1 cellular context compared by ENCODE assay signal in genomic region chr6:157516319-157517026, GRCh38.
TF ChIP-seq lines count a peak whose summit lies in the region.

No MANE protein-coding gene starts in this region.

TF ChIP-seq in K562, 482 proteins besides CTCF, POLR2A, EP300 and RAD21 (continued from another document and continues in another):
- TF ChIP-seq, protein P1, sequence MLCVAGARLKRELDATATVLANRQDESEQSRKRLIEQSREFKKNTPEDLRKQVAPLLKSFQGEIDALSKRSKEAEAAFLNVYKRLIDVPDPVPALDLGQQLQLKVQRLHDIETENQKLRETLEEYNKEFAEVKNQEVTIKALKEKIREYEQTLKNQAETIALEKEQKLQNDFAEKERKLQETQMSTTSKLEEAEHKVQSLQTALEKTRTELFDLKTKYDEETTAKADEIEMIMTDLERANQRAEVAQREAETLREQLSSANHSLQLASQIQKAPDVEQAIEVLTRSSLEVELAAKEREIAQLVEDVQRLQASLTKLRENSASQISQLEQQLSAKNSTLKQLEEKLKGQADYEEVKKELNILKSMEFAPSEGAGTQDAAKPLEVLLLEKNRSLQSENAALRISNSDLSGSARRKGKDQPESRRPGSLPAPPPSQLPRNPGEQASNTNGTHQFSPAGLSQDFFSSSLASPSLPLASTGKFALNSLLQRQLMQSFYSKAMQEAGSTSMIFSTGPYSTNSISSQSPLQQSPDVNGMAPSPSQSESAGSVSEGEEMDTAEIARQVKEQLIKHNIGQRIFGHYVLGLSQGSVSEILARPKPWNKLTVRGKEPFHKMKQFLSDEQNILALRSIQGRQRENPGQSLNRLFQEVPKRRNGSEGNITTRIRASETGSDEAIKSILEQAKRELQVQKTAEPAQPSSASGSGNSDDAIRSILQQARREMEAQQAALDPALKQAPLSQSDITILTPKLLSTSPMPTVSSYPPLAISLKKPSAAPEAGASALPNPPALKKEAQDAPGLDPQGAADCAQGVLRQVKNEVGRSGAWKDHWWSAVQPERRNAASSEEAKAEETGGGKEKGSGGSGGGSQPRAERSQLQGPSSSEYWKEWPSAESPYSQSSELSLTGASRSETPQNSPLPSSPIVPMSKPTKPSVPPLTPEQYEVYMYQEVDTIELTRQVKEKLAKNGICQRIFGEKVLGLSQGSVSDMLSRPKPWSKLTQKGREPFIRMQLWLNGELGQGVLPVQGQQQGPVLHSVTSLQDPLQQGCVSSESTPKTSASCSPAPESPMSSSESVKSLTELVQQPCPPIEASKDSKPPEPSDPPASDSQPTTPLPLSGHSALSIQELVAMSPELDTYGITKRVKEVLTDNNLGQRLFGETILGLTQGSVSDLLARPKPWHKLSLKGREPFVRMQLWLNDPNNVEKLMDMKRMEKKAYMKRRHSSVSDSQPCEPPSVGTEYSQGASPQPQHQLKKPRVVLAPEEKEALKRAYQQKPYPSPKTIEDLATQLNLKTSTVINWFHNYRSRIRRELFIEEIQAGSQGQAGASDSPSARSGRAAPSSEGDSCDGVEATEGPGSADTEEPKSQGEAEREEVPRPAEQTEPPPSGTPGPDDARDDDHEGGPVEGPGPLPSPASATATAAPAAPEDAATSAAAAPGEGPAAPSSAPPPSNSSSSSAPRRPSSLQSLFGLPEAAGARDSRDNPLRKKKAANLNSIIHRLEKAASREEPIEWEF (CRISPR knock-in tag; IDR thresholded peaks at IDR 0.05) = no peak
- no peak for TF ChIP-seq ZNF133 (CRISPR knock-in tag; IDR thresholded peaks at IDR 0.05)
- peak in 1 of 2 experiments; percentile 63; a peak in 1 of 4 replicates for TF ChIP-seq FOXA3 (CRISPR knock-in tag; conservative IDR thresholded peaks at IDR 0.05 in 1 of 2, IDR thresholded peaks at IDR 0.05 in 1 of 2)
- TF ChIP-seq, protein P2, sequence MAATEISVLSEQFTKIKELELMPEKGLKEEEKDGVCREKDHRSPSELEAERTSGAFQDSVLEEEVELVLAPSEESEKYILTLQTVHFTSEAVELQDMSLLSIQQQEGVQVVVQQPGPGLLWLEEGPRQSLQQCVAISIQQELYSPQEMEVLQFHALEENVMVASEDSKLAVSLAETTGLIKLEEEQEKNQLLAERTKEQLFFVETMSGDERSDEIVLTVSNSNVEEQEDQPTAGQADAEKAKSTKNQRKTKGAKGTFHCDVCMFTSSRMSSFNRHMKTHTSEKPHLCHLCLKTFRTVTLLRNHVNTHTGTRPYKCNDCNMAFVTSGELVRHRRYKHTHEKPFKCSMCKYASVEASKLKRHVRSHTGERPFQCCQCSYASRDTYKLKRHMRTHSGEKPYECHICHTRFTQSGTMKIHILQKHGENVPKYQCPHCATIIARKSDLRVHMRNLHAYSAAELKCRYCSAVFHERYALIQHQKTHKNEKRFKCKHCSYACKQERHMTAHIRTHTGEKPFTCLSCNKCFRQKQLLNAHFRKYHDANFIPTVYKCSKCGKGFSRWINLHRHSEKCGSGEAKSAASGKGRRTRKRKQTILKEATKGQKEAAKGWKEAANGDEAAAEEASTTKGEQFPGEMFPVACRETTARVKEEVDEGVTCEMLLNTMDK (IDR thresholded peaks at IDR 0.05; ENCODE audit: borderline replicate concordance, insufficient read depth, low read depth, low read length, poor library complexity, severe bottlenecking) = no peak
- TF ChIP-seq WHSC1 (IDR thresholded peaks at IDR 0.05; ENCODE audit: low read length) = no peak
- TF ChIP-seq NBN (IDR thresholded peaks at IDR 0.05; ENCODE audit: low read depth) = no peak
- TF ChIP-seq POLR2H (tag; IDR thresholded peaks at IDR 0.05; ENCODE audit: low read depth) = no peak
- TF ChIP-seq MCM2 (IDR thresholded peaks at IDR 0.05; ENCODE audit: low read depth) = no peak
- no peak for TF ChIP-seq FOXK1 (CRISPR knock-in tag; IDR thresholded peaks at IDR 0.05; ENCODE audit: borderline replicate concordance)
- TF ChIP-seq EHMT2 (IDR thresholded peaks at IDR 0.05) = 0 out of 2 replicates have a peak, but pooled peaks have one; percentile 14
- TF ChIP-seq SMARCA5 (IDR thresholded peaks at IDR 0.05) = no peak
- TF ChIP-seq ZNF239 (CRISPR knock-in tag; IDR thresholded peaks at IDR 0.05) = no peak
- TF ChIP-seq, protein P3, sequence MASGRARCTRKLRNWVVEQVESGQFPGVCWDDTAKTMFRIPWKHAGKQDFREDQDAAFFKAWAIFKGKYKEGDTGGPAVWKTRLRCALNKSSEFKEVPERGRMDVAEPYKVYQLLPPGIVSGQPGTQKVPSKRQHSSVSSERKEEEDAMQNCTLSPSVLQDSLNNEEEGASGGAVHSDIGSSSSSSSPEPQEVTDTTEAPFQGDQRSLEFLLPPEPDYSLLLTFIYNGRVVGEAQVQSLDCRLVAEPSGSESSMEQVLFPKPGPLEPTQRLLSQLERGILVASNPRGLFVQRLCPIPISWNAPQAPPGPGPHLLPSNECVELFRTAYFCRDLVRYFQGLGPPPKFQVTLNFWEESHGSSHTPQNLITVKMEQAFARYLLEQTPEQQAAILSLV (tag; IDR thresholded peaks at IDR 0.05) = no peak
- TF ChIP-seq ERF (CRISPR knock-in tag; IDR thresholded peaks at IDR 0.05) = no peak
- TF ChIP-seq ZSCAN32 (CRISPR knock-in tag; IDR thresholded peaks at IDR 0.05) = no peak
- TF ChIP-seq, protein P4, sequence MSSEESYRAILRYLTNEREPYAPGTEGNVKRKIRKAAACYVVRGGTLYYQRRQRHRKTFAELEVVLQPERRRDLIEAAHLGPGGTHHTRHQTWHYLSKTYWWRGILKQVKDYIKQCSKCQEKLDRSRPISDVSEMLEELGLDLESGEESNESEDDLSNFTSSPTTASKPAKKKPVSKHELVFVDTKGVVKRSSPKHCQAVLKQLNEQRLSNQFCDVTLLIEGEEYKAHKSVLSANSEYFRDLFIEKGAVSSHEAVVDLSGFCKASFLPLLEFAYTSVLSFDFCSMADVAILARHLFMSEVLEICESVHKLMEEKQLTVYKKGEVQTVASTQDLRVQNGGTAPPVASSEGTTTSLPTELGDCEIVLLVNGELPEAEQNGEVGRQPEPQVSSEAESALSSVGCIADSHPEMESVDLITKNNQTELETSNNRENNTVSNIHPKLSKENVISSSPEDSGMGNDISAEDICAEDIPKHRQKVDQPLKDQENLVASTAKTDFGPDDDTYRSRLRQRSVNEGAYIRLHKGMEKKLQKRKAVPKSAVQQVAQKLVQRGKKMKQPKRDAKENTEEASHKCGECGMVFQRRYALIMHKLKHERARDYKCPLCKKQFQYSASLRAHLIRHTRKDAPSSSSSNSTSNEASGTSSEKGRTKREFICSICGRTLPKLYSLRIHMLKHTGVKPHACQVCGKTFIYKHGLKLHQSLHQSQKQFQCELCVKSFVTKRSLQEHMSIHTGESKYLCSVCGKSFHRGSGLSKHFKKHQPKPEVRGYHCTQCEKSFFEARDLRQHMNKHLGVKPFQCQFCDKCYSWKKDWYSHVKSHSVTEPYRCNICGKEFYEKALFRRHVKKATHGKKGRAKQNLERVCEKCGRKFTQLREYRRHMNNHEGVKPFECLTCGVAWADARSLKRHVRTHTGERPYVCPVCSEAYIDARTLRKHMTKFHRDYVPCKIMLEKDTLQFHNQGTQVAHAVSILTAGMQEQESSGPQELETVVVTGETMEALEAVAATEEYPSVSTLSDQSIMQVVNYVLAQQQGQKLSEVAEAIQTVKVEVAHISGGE (CRISPR knock-in tag; IDR thresholded peaks at IDR 0.05) = no peak
- TF ChIP-seq MTA2 (IDR thresholded peaks at IDR 0.05; ENCODE audit: low read depth) = no peak
- TF ChIP-seq BCL6 (CRISPR knock-in tag; IDR thresholded peaks at IDR 0.05) = no peak
- TF ChIP-seq DNMT1 (IDR thresholded peaks at IDR 0.05) = no peak
- TF ChIP-seq CEBPB (tag; IDR thresholded peaks at IDR 0.05) = no peak
- no peak for TF ChIP-seq U2AF1 (optimal IDR thresholded peaks at IDR 0.05; ENCODE audit: low read depth, low read length)
- no peak for TF ChIP-seq ZNF184 (CRISPR knock-in tag; IDR thresholded peaks at IDR 0.05)
- TF ChIP-seq CEBPG (CRISPR knock-in tag; IDR thresholded peaks at IDR 0.05) = peak; percentile 48; the same call in 1 of the 2 replicates
- TF ChIP-seq CEBPG (tag; conservative IDR thresholded peaks at IDR 0.05 in 1 of 2, IDR thresholded peaks at IDR 0.05 in 1 of 2) = peak in 1 of 2 experiments; percentile 8; a peak in 1 of 4 replicates
- TF ChIP-seq ZBTB34 (CRISPR knock-in tag; IDR thresholded peaks at IDR 0.05) = no peak
- TF ChIP-seq NR2C1 (IDR thresholded peaks at IDR 0.05) = no peak
- TF ChIP-seq NR2C1 (tag; IDR thresholded peaks at IDR 0.05) = 0 out of 2 replicates have a peak, but pooled peaks have one; percentile 17
- TF ChIP-seq HBP1 (CRISPR knock-in tag; IDR thresholded peaks at IDR 0.05) = no peak
- TF ChIP-seq CSDE1 (IDR thresholded peaks at IDR 0.05) = no peak
- no peak for TF ChIP-seq ZBTB8A (IDR thresholded peaks at IDR 0.05; ENCODE audit: partially characterized antibody)
- TF ChIP-seq ATF7 (IDR thresholded peaks at IDR 0.05) = peak; percentile 48; the same call in 1 of the 2 replicates
- no peak for TF ChIP-seq ZNF217 (CRISPR knock-in tag; IDR thresholded peaks at IDR 0.05)
- no peak for TF ChIP-seq OTX1 (CRISPR knock-in tag; IDR thresholded peaks at IDR 0.05)
- no peak for TF ChIP-seq ZNF780A (CRISPR knock-in tag; IDR thresholded peaks at IDR 0.05)
- TF ChIP-seq, protein P5, sequence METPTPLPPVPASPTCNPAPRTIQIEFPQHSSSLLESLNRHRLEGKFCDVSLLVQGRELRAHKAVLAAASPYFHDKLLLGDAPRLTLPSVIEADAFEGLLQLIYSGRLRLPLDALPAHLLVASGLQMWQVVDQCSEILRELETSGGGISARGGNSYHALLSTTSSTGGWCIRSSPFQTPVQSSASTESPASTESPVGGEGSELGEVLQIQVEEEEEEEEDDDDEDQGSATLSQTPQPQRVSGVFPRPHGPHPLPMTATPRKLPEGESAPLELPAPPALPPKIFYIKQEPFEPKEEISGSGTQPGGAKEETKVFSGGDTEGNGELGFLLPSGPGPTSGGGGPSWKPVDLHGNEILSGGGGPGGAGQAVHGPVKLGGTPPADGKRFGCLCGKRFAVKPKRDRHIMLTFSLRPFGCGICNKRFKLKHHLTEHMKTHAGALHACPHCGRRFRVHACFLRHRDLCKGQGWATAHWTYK (CRISPR knock-in tag; IDR thresholded peaks at IDR 0.05) = no peak
- no peak for TF ChIP-seq CREB1 (IDR thresholded peaks at IDR 0.05)
- TF ChIP-seq CREB1 (CRISPR knock-in tag; IDR thresholded peaks at IDR 0.05) = no peak
- no peak for TF ChIP-seq NKRF (IDR thresholded peaks at IDR 0.05; ENCODE audit: borderline replicate concordance)
- TF ChIP-seq KLF6 (CRISPR knock-in tag; IDR thresholded peaks at IDR 0.05; ENCODE audit: borderline replicate concordance) = no peak
- TF ChIP-seq, protein P6, sequence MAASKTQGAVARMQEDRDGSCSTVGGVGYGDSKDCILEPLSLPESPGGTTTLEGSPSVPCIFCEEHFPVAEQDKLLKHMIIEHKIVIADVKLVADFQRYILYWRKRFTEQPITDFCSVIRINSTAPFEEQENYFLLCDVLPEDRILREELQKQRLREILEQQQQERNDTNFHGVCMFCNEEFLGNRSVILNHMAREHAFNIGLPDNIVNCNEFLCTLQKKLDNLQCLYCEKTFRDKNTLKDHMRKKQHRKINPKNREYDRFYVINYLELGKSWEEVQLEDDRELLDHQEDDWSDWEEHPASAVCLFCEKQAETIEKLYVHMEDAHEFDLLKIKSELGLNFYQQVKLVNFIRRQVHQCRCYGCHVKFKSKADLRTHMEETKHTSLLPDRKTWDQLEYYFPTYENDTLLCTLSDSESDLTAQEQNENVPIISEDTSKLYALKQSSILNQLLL (CRISPR knock-in tag; IDR thresholded peaks at IDR 0.05; ENCODE audit: borderline replicate concordance) = no peak
- TF ChIP-seq U2AF2 (optimal IDR thresholded peaks at IDR 0.05; ENCODE audit: low read depth, low read length) = no peak
- TF ChIP-seq, protein P7, sequence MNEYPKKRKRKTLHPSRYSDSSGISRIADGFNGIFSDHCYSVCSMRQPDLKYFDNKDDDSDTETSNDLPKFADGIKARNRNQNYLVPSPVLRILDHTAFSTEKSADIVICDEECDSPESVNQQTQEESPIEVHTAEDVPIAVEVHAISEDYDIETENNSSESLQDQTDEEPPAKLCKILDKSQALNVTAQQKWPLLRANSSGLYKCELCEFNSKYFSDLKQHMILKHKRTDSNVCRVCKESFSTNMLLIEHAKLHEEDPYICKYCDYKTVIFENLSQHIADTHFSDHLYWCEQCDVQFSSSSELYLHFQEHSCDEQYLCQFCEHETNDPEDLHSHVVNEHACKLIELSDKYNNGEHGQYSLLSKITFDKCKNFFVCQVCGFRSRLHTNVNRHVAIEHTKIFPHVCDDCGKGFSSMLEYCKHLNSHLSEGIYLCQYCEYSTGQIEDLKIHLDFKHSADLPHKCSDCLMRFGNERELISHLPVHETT (CRISPR knock-in tag; conservative IDR thresholded peaks at IDR 0.05 in 1 of 2, IDR thresholded peaks at IDR 0.05 in 1 of 2) = no peak
- peak; percentile 28; the same call in 1 of the 2 replicates for TF ChIP-seq ESRRA (IDR thresholded peaks at IDR 0.05; ENCODE audit: borderline replicate concordance, low read depth)
